In the genomic region with DNA sequence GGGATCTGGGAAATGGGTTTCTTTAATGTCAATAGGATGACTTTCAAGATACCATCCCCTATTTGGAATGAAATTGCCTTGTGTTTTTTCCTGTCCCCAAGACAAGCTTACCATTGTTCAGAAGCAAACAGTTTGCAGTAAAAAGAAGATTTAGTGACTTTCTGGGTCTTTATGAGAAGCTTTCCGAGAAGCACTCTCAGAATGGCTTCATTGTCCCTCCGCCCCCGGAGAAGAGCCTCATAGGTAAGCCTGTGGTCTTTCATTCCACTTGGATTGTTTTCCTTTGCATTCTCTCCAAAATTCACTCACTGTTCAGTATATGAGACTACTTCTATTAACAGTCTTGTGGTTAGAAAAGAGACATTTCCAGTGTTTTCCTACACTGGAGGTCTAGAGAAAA, we compare ENCODE assay signal across 16 cellular contexts.
"Had no signal": no experiment of that assay in that cellular context is flagged by ENCODE, and none has a peak within 500 bp of the region (broad histone marks: within the 10 kb centered on the region; RNA-seq: fewer than 3 reads in every experiment).

No MANE protein-coding gene starts in this region.

- H3K4me1 ChIP-seq: colonic mucosa, right atrium auricular region, testis, transverse colon had no signal

- ATAC-seq: heart left ventricle; naive thymus-derived CD4-positive, alpha-beta T cell had no signal

- H3K27ac ChIP-seq: colonic mucosa, heart left ventricle, right atrium auricular region, testis, transverse colon had no signal

- H3K4me3 ChIP-seq: colonic mucosa, heart left ventricle, right atrium auricular region, testis, transverse colon had no signal

- H3K9me3 ChIP-seq: colonic mucosa, heart left ventricle, right atrium auricular region, testis, transverse colon had no signal

- H3K27me3 ChIP-seq: colonic mucosa, heart left ventricle, right atrium auricular region, testis, transverse colon had no signal

- DNase-seq: cerebellar nuclear complex; colonic mucosa; dermis blood vessel endothelial cell; effector CD4-positive, alpha-beta T cell; endodermal cell; heart left ventricle; hippocampal formation; mesendoderm; naive thymus-derived CD4-positive, alpha-beta T cell; small intestine; stimulated activated CD4-positive, alpha-beta T cell treated with anti-CD3 and anti-CD28 coated beads, Interleukin-12 subunit alpha, Interleukin-12 subunit beta, amount 100 ng/mL, for 4 hours; stimulated activated CD4-positive, alpha-beta T cell treated with anti-CD3 and anti-CD28 coated beads, Interleukin-2, amount 100 ng/mL, for 48 hours; stimulated activated naive CD4-positive, alpha-beta T cell treated with Interleukin-2 at 50 U/mL for 16 hours; testis; transverse colon had no signal
